Comparison of ENCODE assay signal across 9 cellular contexts in genomic region chr1:37998913-37999433, GRCh38. TPM values are rescaled to one million over a fixed set of nuclear protein-coding genes. Genes with fewer than 3 reads are reported as not detected.
DNase-seq lines count a peak whose midpoint lies in the region; ATAC-seq and TF ChIP-seq lines count a peak whose summit lies in the region.
"Had no signal": no experiment of that assay in that cellular context is flagged by ENCODE, and none has a peak within 500 bp of the region (broad histone marks: within the 10 kb centered on the region; RNA-seq: fewer than 3 reads in every experiment).

No MANE protein-coding gene starts in this region.

- peaks cover 23% of the 10 kb centered on the region for H3K36me3 Mint-ChIP-seq in chondrocyte (ENCODE audit: low read depth)
- peaks cover 0 to 7% (median 0%) of the 10 kb centered on the region in 3 donors for H3K36me3 Mint-ChIP-seq in naive thymus-derived CD8-positive, alpha-beta T cell

- 65% methylated on average over 16 of the region's 16 CpGs for WGBS in urinary bladder

- H3K4me1 ChIP-seq in cardiac muscle cell (ENCODE audit: low read depth) = peaks cover 21% of the 10 kb centered on the region
- no peaks in the 10 kb centered on the region for H3K4me1 ChIP-seq in urinary bladder (ENCODE audit: insufficient read depth)

- peak overlapping the region; percentile 11 for H3K4me3 Mint-ChIP-seq in chondrocyte (ENCODE audit: unreplicated experiment)
- H3K4me3 Mint-ChIP-seq in naive thymus-derived CD8-positive, alpha-beta T cell = peak overlapping the region in 3 of 10 donors; percentile 5 to 51 (median 49)

- DNase-seq in cardiac muscle cell (ENCODE audit: low read depth in 1 of 2, low spot score in 1 of 2) = no peak
- no peak for DNase-seq in Right ventricle myocardium inferior (ENCODE audit: missing footprints)
- DNase-seq in chondrocyte (ENCODE audit: low spot score) = no peak
- no peak for DNase-seq in naive thymus-derived CD8-positive, alpha-beta T cell
- DNase-seq in NCI-H524 (lab: John Stamatoyannopoulos, UW) = no peak
- no peak for DNase-seq in Kasumi-1 (lab: John Stamatoyannopoulos, UW)
- no peak for DNase-seq in left colon

- no peaks in the 10 kb centered on the region for H3K27me3 Mint-ChIP-seq in chondrocyte (ENCODE audit: low read depth)
- H3K27me3 Mint-ChIP-seq in naive thymus-derived CD8-positive, alpha-beta T cell = no peaks in the 10 kb centered on the region

- intact Hi-C loops in Right ventricle myocardium inferior (cut with DNase I) = no loop called here
- intact Hi-C loops in left colon (cut with DNase I, micrococcal nuclease) = no loop called here

- TF ChIP-seq CTCF in cardiac muscle cell (IDR thresholded peaks at IDR 0.05; ENCODE audit: low read depth, low read length) = no peak
- TF ChIP-seq CTCF in chondrocyte (IDR thresholded peaks at IDR 0.05) = no peak

- POLR2A ChIA-PET in naive thymus-derived CD8-positive, alpha-beta T cell (lab: Charles Lee) = interaction anchor here (1.0 kb wide), 1 partner anchor 10 kb away, joined by 3 read pairs; no protein-coding TSS in a partner anchor

- peak overlapping the region; percentile 99 for H3K27ac Mint-ChIP-seq in chondrocyte (ENCODE audit: unreplicated experiment)
- peak overlapping the region in 9 of 10 donors; percentile 14 to 90 (median 88) for H3K27ac Mint-ChIP-seq in naive thymus-derived CD8-positive, alpha-beta T cell

- no peaks in the 10 kb centered on the region for H3K9me3 Mint-ChIP-seq in chondrocyte (ENCODE audit: low read depth)
- no peaks in the 10 kb centered on the region for H3K9me3 Mint-ChIP-seq in naive thymus-derived CD8-positive, alpha-beta T cell

- H3K27me3 ChIP-seq in cardiac muscle cell = no peaks in the 10 kb centered on the region

- H3K4me1 Mint-ChIP-seq in chondrocyte (ENCODE audit: low read depth) = peaks cover 62% of the 10 kb centered on the region
- H3K4me1 Mint-ChIP-seq in naive thymus-derived CD8-positive, alpha-beta T cell = peaks cover 23 to 74% (median 67%) of the 10 kb centered on the region in 4 donors

- no peaks in the 10 kb centered on the region for H3K9me3 ChIP-seq in cardiac muscle cell (ENCODE audit: low read depth)

- H3K27ac ChIP-seq in cardiac muscle cell (peak overlapping the region; percentile 80), urinary bladder (ENCODE audit: low read depth) (peak overlapping the region; percentile 88)

- no peak for ATAC-seq in Right ventricle myocardium inferior
- no peak for ATAC-seq in naive thymus-derived CD8-positive, alpha-beta T cell
- ATAC-seq in left colon = no peak

- H3K4me3 ChIP-seq in cardiac muscle cell = no peak overlapping the region
- H3K4me3 ChIP-seq in urinary bladder (ENCODE audit: low read depth, low read length) = no peak overlapping the region

- H3K36me3 ChIP-seq in cardiac muscle cell = no peaks in the 10 kb centered on the region
- H3K36me3 ChIP-seq in urinary bladder (ENCODE audit: insufficient read depth) = no peaks in the 10 kb centered on the region

RNA-seq across cellular contexts. Expression of gene FHL3, which starts 6.3 kb away (rescaled TPM):
- 27.5 and 47.4 TPM in 2 replicates for total RNA-seq in cardiac muscle cell
- polyA plus RNA-seq in cardiac muscle cell = 33.0 and 38.6 TPM in 2 replicates
- 20.2 TPM for total RNA-seq in Right ventricle myocardium inferior
- 57.9 to 72.6 TPM (median 58.9 TPM) in 3 replicates for total RNA-seq in chondrocyte
- total RNA-seq in naive thymus-derived CD8-positive, alpha-beta T cell = 10 to 100 TPM; 11.0 to 11.4 TPM
- 10 to 100 TPM in 1 of 3 donors, 1 to 10 TPM in 2; 4.8 to 12.7 (median 8.1) TPM for polyA plus RNA-seq in naive thymus-derived CD8-positive, alpha-beta T cell
- 9.4 TPM for total RNA-seq in urinary bladder
- polyA plus RNA-seq in urinary bladder = 89.6 TPM
- total RNA-seq in left colon = 1 to 10 TPM; 2.5 to 6.8 TPM

RNA-seq across cellular contexts. Expression of gene SF3A3, which starts 9.2 kb away (rescaled TPM):
- total RNA-seq in cardiac muscle cell (48.0 and 51.1 TPM in 2 replicates), Right ventricle myocardium inferior (26.9 TPM), chondrocyte (45.6 to 60.4 TPM (median 46.2 TPM) in 3 replicates), urinary bladder (78.5 TPM), left colon (10 to 100 TPM; 27.5 to 34.8 TPM)
- polyA plus RNA-seq in cardiac muscle cell (47.7 and 58.9 TPM in 2 replicates), urinary bladder (37.5 TPM)
- 10 to 100 TPM; 67.0 to 72.0 TPM for total RNA-seq in naive thymus-derived CD8-positive, alpha-beta T cell
- 100 to 1,000 TPM in 1 of 3 donors, 10 to 100 TPM in 2; 97.4 to 101 (median 98.1) TPM for polyA plus RNA-seq in naive thymus-derived CD8-positive, alpha-beta T cell

RNA-seq across cellular contexts. Expression of gene UTP11, which starts 13.6 kb away (rescaled TPM):
- 55.4 and 57.7 TPM in 2 replicates for total RNA-seq in cardiac muscle cell
- polyA plus RNA-seq in cardiac muscle cell = 42.7 and 57.0 TPM in 2 replicates
- 42.3 TPM for total RNA-seq in Right ventricle myocardium inferior
- 26.4 to 35.6 TPM (median 32.3 TPM) in 3 replicates for total RNA-seq in chondrocyte
- total RNA-seq in naive thymus-derived CD8-positive, alpha-beta T cell = 10 to 100 TPM; 14.2 to 17.3 TPM
- 10 to 100 TPM; 16.6 to 21.4 (median 17.4) TPM for polyA plus RNA-seq in naive thymus-derived CD8-positive, alpha-beta T cell
- 45.4 TPM for total RNA-seq in urinary bladder
- polyA plus RNA-seq in urinary bladder = 43.5 TPM
- total RNA-seq in left colon = 10 to 100 TPM; 16.4 to 17.3 TPM

RNA-seq across cellular contexts. Expression of gene POU3F1, which starts 47.6 kb away (rescaled TPM):
- total RNA-seq in cardiac muscle cell = 0.30 TPM in 1 of 2 replicates, not detected in the other
- polyA plus RNA-seq in cardiac muscle cell = 0.07 TPM in 1 of 2 replicates, not detected in the other
- total RNA-seq in Right ventricle myocardium inferior = 0.11 TPM
- 1.3 to 11.7 TPM (median 1.6 TPM) in 3 replicates for total RNA-seq in chondrocyte
- total RNA-seq in naive thymus-derived CD8-positive, alpha-beta T cell = under 1 TPM; 0.31 to 0.38 TPM
- under 1 TPM in 1 of 3 donors, not detected in 2; 0.08 TPM for polyA plus RNA-seq in naive thymus-derived CD8-positive, alpha-beta T cell
- 0.32 TPM for total RNA-seq in urinary bladder
- 0.60 TPM for polyA plus RNA-seq in urinary bladder
- total RNA-seq in left colon = not detected
- total RNA-seq: T-helper 2 cell treated with Interferon-gamma antibody and Interleukin-4, amounts not matched to agents 100 ng/mL and 5 ng/mL, for 36 hours had no signal

RNA-seq across cellular contexts. Expression of gene INPP5B, which starts 52.1 kb away (rescaled TPM):
- total RNA-seq in cardiac muscle cell (14.0 and 18.4 TPM in 2 replicates), Right ventricle myocardium inferior (11.2 TPM), chondrocyte (18.7 to 21.2 TPM (median 20.6 TPM) in 3 replicates), urinary bladder (26.9 TPM), left colon (10 to 100 TPM; 21.6 to 25.2 TPM)
- polyA plus RNA-seq in cardiac muscle cell (9.9 and 14.1 TPM in 2 replicates), urinary bladder (27.8 TPM)
- total RNA-seq in naive thymus-derived CD8-positive, alpha-beta T cell = 10 to 100 TPM; 40.8 to 46.7 TPM
- polyA plus RNA-seq in naive thymus-derived CD8-positive, alpha-beta T cell = 10 to 100 TPM; 11.3 to 22.0 (median 18.5) TPM
